7 cellular contexts compared by ENCODE assay signal in genomic region chr2:86808315-86809161, GRCh38.
DNase-seq lines count a peak whose midpoint lies in the region; ATAC-seq and TF ChIP-seq lines count a peak whose summit lies in the region.

No MANE protein-coding gene starts in this region.

- DNase-seq in NCI-H2107 (lab: John Stamatoyannopoulos, UW) (peak; percentile 89), UCSD-AML1 (lab: John Stamatoyannopoulos, UW; ENCODE audit: unreplicated experiment) (peak; percentile 87), brain microvascular endothelial cell (peak; percentile 67), skeletal muscle cell (ENCODE audit: low read depth) (no peak)

- no peak overlapping the region for H3K27ac ChIP-seq in brain microvascular endothelial cell

- peaks cover 17% of the 10 kb centered on the region for H3K27me3 ChIP-seq in brain microvascular endothelial cell (replicated peaks)
- peaks cover 28% of the 10 kb centered on the region for H3K27me3 ChIP-seq in iPS-15b (ENCODE audit: control insufficient read depth, insufficient read depth, low read length)

- H3K4me3 ChIP-seq in brain microvascular endothelial cell (ENCODE audit: low read depth, low read length) (peak overlapping the region; percentile 53), iPS-15b (ENCODE audit: low read depth, low read length) (peak overlapping the region; percentile 65), skeletal muscle cell (ENCODE audit: low read depth, low read length) (peak overlapping the region; percentile 53)

- H3K9me3 ChIP-seq in iPS-15b (ENCODE audit: control insufficient read depth, insufficient read depth, low read length), result no peaks in the 10 kb centered on the region

- in situ Hi-C loops in brain microvascular endothelial cell (cut with HindIII; ENCODE audit: low pct_ligation_motif_present, low sequenced_read_pairs), result no loop called here

- peaks cover 2% of the 10 kb centered on the region for H3K4me1 ChIP-seq in iPS-15b (ENCODE audit: control insufficient read depth, insufficient read depth, low read length)

- no peak overlapping the region for H3K9ac ChIP-seq in iPS-15b (ENCODE audit: low read depth, low read length)

- H3K36me3 ChIP-seq in brain microvascular endothelial cell (replicated peaks) (no peaks in the 10 kb centered on the region), iPS-15b (ENCODE audit: control insufficient read depth, insufficient read depth, low read length) (no peaks in the 10 kb centered on the region)

- peak; percentile 94 for TF ChIP-seq CTCF in brain microvascular endothelial cell (IDR thresholded peaks at IDR 0.05; ENCODE audit: low read depth, low read length, missing control alignments)

- ATAC-seq in GM18517 (IDR thresholded peaks at IDR 0.05; ENCODE audit: unreplicated experiment) (peak; percentile 90), HG03064 (IDR thresholded peaks at IDR 0.05; ENCODE audit: low read depth, unreplicated experiment) (peak; percentile 74)
